Comparison of ENCODE assay signal across 17 cellular contexts in the genomic region with DNA sequence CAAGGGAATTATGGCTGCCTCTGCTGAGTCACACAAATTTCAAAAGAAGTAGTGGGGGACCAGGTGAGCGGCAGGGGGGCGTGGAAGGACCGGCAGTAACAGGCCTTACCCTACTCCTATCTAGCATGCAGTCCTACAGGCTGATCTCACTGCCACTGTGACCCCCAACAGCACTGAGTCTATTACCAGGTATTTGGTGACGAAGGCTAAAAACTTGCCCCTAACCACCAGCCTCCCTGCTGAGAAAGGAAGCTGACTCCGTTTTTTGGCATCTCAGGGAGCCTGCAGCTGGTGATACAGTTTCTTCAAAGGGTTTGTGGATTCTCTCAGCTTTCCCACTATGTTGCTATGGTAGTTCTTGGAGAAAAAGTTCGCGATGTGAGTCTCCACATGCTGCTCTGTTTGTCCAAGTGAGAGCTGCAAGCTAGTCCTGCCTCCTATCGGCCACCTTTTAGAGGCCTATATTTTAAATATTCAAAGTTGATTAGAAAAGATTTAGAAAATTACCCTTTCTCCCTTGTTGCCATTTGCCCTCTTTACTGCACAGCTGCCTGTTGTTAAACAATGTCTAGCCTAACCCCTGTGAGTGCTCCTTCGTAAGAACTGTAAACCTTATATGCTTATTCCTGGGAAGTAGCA. TPM values are rescaled to one million over a fixed set of nuclear protein-coding genes. Genes with fewer than 3 reads are reported as not detected.
DNase-seq lines count a peak whose midpoint lies in the region; ATAC-seq and TF ChIP-seq lines count a peak whose summit lies in the region.
"Had no signal": no experiment of that assay in that cellular context is flagged by ENCODE, and none has a peak within 500 bp of the region (broad histone marks: within the 10 kb centered on the region; RNA-seq: fewer than 3 reads in every experiment).

No MANE protein-coding gene starts in this region.

- ATAC-seq in HG02642 (IDR thresholded peaks at IDR 0.05; ENCODE audit: poor library complexity, unreplicated experiment): no peak
- ATAC-seq in GM19467 (IDR thresholded peaks at IDR 0.05; ENCODE audit: unreplicated experiment): no peak
- ATAC-seq in GM21528 (IDR thresholded peaks at IDR 0.05; ENCODE audit: low FRiP score, unreplicated experiment): no peak
- no peak for ATAC-seq in upper lobe of left lung (ENCODE audit: low FRiP score in 2 of 2)

- no peaks in the 10 kb centered on the region for H3K36me3 ChIP-seq in BLaER1 treated with 17β-estradiol and CSF1 and Interleukin-3, amounts not matched to agents 10 nM and 100 nM
- H3K36me3 ChIP-seq in brain microvascular endothelial cell (replicated peaks) (no peaks in the 10 kb centered on the region), upper lobe of left lung (no peaks in the 10 kb centered on the region)
- H3K36me3 ChIP-seq: neutrophil, sigmoid colon, tibial artery had no signal

- H3K27me3 ChIP-seq in BLaER1 treated with 17β-estradiol and CSF1 and Interleukin-3, amounts not matched to agents 10 nM and 100 nM: no peaks in the 10 kb centered on the region
- H3K27me3 ChIP-seq in brain microvascular endothelial cell (replicated peaks) (no peaks in the 10 kb centered on the region), upper lobe of left lung (no peaks in the 10 kb centered on the region)
- H3K27me3 ChIP-seq: neutrophil, sigmoid colon, tibial artery had no signal

- no peak overlapping the region for H3K9ac ChIP-seq in BLaER1 treated with 17β-estradiol and CSF1 and Interleukin-3, amounts not matched to agents 10 nM and 100 nM

- H3K4me3 ChIP-seq in BLaER1 treated with 17β-estradiol and CSF1 and Interleukin-3, amounts not matched to agents 10 nM and 100 nM: no peak overlapping the region
- H3K4me3 ChIP-seq in brain microvascular endothelial cell (ENCODE audit: low read depth, low read length) (no peak overlapping the region), upper lobe of left lung (no peak overlapping the region)
- H3K4me3 ChIP-seq: sigmoid colon, tibial artery had no signal

- H3K4me2 ChIP-seq in BLaER1 treated with 17β-estradiol and CSF1 and Interleukin-3, amounts not matched to agents 10 nM and 100 nM: peak overlapping the region in 9 of 11 experiments; percentile 20 to 69 (median 60); a peak in 18 of 22 replicates

- H4K20me1 ChIP-seq in BLaER1 treated with 17β-estradiol and CSF1 and Interleukin-3, amounts not matched to agents 10 nM and 100 nM: no peaks in the 10 kb centered on the region

- no peak for TF ChIP-seq EP300 in upper lobe of left lung (IDR thresholded peaks at IDR 0.05)

- TF ChIP-seq CTCF in brain microvascular endothelial cell (IDR thresholded peaks at IDR 0.05; ENCODE audit: low read depth, low read length, missing control alignments) (peak; percentile 57), upper lobe of left lung (IDR thresholded peaks at IDR 0.05) (no peak)

- no peak overlapping the region; a peak in 1 of 22 replicates for H3K27ac ChIP-seq in BLaER1 treated with 17β-estradiol and CSF1 and Interleukin-3, amounts not matched to agents 10 nM and 100 nM
- peak overlapping the region; percentile 69 for H3K27ac ChIP-seq in brain microvascular endothelial cell
- H3K27ac ChIP-seq in upper lobe of left lung: no peak overlapping the region
- H3K27ac ChIP-seq: neutrophil, sigmoid colon, tibial artery had no signal

- WGBS in upper lobe of left lung, 2 donors: 90 to 93% methylated on average over 9 of the region's 9 CpGs

- H3K9me3 ChIP-seq in BLaER1 treated with 17β-estradiol and CSF1 and Interleukin-3, amounts not matched to agents 10 nM and 100 nM (replicated peaks in 1 of 11): no peaks in the 10 kb centered on the region
- no peaks in the 10 kb centered on the region for H3K9me3 ChIP-seq in upper lobe of left lung
- H3K9me3 ChIP-seq: neutrophil, tibial artery had no signal

- DNase-seq in LHCN-M2 (ENCODE audit: low read depth) (peak; percentile 9), brain microvascular endothelial cell (peak; percentile 99), myocyte (ENCODE audit: low read depth) (peak; percentile 1), upper lobe of left lung (no peak)
- DNase-seq: activated CD4-positive, alpha-beta T cell treated with anti-CD3 and anti-CD28 coated beads, Interleukin-2, amount 10 ng/mL, durations not matched to agents 7 days and 5 days; C1 segment of cervical spinal cord; DMS79 treated with DMSO at 0.1 percent for 48 hours; sigmoid colon; stimulated activated CD4-positive, alpha-beta T cell treated with anti-CD3 and anti-CD28 coated beads, Interleukin-4, amount 100 ng/mL, for 4 hours; tibial artery had no signal

- TF ChIP-seq POLR2A in upper lobe of left lung (IDR thresholded peaks at IDR 0.05): no peak

- peaks cover 5 to 13% (median 11%) of the 10 kb centered on the region in 10 experiments; a peak in 15 of 20 replicates for H3K4me1 ChIP-seq in BLaER1 treated with 17β-estradiol and CSF1 and Interleukin-3, amounts not matched to agents 10 nM and 100 nM
- no peaks in the 10 kb centered on the region for H3K4me1 ChIP-seq in upper lobe of left lung
- H3K4me1 ChIP-seq: sigmoid colon, tibial artery had no signal

- in situ Hi-C loops in brain microvascular endothelial cell (cut with HindIII; ENCODE audit: low pct_ligation_motif_present, low sequenced_read_pairs): no loop called here

RNA-seq across cellular contexts. Expression of a gene that starts 57.1 kb away (rescaled TPM):
- total RNA-seq in LHCN-M2 (2014; rRNA removed) (not detected in 2 replicates), myocyte (not detected in 2 replicates), upper lobe of left lung (not detected)
- polyA plus RNA-seq in LHCN-M2 (2012): not detected
- not detected for polyA plus RNA-seq in myocyte (2012)
- total RNA-seq: activated CD4-positive, alpha-beta T cell treated with anti-CD3 and anti-CD28 coated beads, Interleukin-2, amount 10 ng/mL, durations not matched to agents 7 days and 5 days; endothelial cell of umbilical vein; sigmoid colon; T-helper 2 cell treated with Interferon-gamma antibody and Interleukin-4, amounts not matched to agents 100 ng/mL and 5 ng/mL, for 36 hours had no signal
- polyA plus RNA-seq: endothelial cell of umbilical vein, sigmoid colon had no signal

Comparison
In these comparisons a context has a peak if more than half of its experiments do, and no peak if none do; other contexts are left out.
1. DNase-seq: peak in LHCN-M2 (single experiment), brain microvascular endothelial cell (single experiment) and myocyte (single experiment); none in upper lobe of left lung (0 of 2).